Comparison of ENCODE assay signal across 26 cellular contexts in the genomic region with DNA sequence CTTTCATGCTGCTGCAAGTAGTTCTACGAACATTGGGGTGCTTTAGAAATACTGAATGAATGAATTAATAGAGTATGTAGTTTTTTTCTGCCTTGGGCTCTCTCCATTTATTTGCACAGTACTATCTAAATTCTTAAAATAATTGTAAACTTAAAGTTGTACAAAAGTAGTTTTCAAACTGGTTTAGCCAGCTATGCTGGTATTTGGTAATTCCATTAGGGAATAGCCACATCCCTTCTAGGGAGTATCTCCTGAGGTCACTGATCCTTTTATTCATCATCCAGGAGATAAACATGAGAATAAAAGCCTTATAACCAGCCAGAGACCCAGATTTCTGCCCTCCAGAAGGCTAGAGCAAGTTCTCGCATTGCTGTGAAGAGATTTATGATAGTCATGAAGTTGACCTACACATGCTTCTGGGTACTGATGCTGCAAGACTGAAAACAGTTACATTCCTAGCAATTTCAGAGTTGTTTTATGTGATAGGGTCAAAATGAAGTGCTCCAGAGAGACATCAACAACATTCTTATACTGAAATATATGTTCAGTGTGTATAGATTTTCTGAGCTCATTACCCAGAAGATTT.
DNase-seq lines count a peak whose midpoint lies in the region; ATAC-seq, FAIRE-seq and TF ChIP-seq lines count a peak whose summit lies in the region.
"Had no signal": no experiment of that assay in that cellular context is flagged by ENCODE, and none has a peak within 500 bp of the region (broad histone marks: within the 10 kb centered on the region; RNA-seq: fewer than 3 reads in every experiment).

No MANE protein-coding gene starts in this region.

- no peaks in the 10 kb centered on the region for H3K79me2 ChIP-seq in SK-N-SH (ENCODE audit: insufficient read depth)

- H3K27me3 ChIP-seq in SK-N-SH (ENCODE audit: insufficient read depth): no peaks in the 10 kb centered on the region

- H3K9me3 ChIP-seq in SK-N-SH: no peaks in the 10 kb centered on the region

- H3K4me3 ChIP-seq in SK-N-SH (ENCODE audit: low read depth in 2 of 2, low read length in 1 of 2): no peak overlapping the region
- H3K4me3 ChIP-seq: GM12878, GM23338 had no signal

- no peak overlapping the region for H3K4me3 Mint-ChIP-seq in mesothelial cell of epicardium
- H3K4me3 Mint-ChIP-seq: CD8-positive, alpha-beta memory T cell; GM23338 had no signal

- intact Hi-C loops in left cardiac atrium (cut with DNase I): no loop called here

- CTCF ChIA-PET in SK-N-SH (lab: Yijun Ruan, JAX): interaction anchor here (0.6 to 1.2 kb wide), 2 partner anchors 21 to 428 kb away, joined by 3 read pairs; no protein-coding TSS in a partner anchor

- peak; percentile 67 for FAIRE-seq in endometrium (lab: Jason Lieb, UNC)

- no peak for DNase-seq in SK-N-SH
- no peak for DNase-seq in mesothelial cell of epicardium (ENCODE audit: low spot score in 2 of 2, unreplicated experiment in 2 of 2)
- DNase-seq in left cardiac atrium: no peak
- DNase-seq: ACHN; AML-193; Calu3; CD8-positive, alpha-beta memory T cell; DMS153; GDM1; Karpas-422; NCI-H1694 treated with DMSO at 0.1 percent for 48 hours; NCI-H446 treated with DMSO at 0.1 percent for 48 hours; NCI-H526 treated with DMSO at 0.1 percent for 48 hours; OCI-M1; SW 1271 had no signal

- no peak overlapping the region for H3K4me2 ChIP-seq in SK-N-SH
- H3K4me2 ChIP-seq: GM23338 had no signal

- 93% methylated on average over 2 of the region's 2 CpGs for WGBS in SK-N-SH (ENCODE audit: low lambda C conversion rate)

- H3K9me3 Mint-ChIP-seq in mesothelial cell of epicardium: peaks cover 20% of the 10 kb centered on the region
- H3K9me3 Mint-ChIP-seq: GM23338 had no signal

- peaks cover 31% of the 10 kb centered on the region for H3K4me1 Mint-ChIP-seq in mesothelial cell of epicardium
- H3K4me1 Mint-ChIP-seq: CD8-positive, alpha-beta memory T cell had no signal

- H3K4me1 ChIP-seq in SK-N-SH (ENCODE audit: control insufficient read depth in 1 of 2, insufficient read depth in 2 of 2, low read depth in 1 of 2, low read length in 1 of 2): no peaks in the 10 kb centered on the region

- ATAC-seq in SK-N-SH treated with all-trans-retinoic acid at 6 μM for 48 hours: no peak; the same call in 2 of the 3 replicates
- ATAC-seq in left cardiac atrium: no peak
- no peak for ATAC-seq in HG03439 (IDR thresholded peaks at IDR 0.05; ENCODE audit: unreplicated experiment)
- no peak for ATAC-seq in HG02885 (IDR thresholded peaks at IDR 0.05; ENCODE audit: poor library complexity, unreplicated experiment)
- no peak for ATAC-seq in HG03521 (IDR thresholded peaks at IDR 0.05; ENCODE audit: unreplicated experiment)
- ATAC-seq: GM12878, GM23338, HCT116, Right ventricle myocardium inferior had no signal

- no peak overlapping the region for H2AFZ ChIP-seq in SK-N-SH (ENCODE audit: low read depth)
- H2AFZ ChIP-seq: GM23338 had no signal

- no peak overlapping the region for H3K27ac ChIP-seq in SK-N-SH (ENCODE audit: low read depth in 2 of 2, low read length in 1 of 2)
- H3K27ac ChIP-seq: 22Rv1, C4-2B had no signal

- no peaks in the 10 kb centered on the region for H3K27me3 Mint-ChIP-seq in mesothelial cell of epicardium (ENCODE audit: low read depth)

- H3F3A ChIP-seq in SK-N-SH (replicated peaks; ENCODE audit: insufficient read depth): no peaks in the 10 kb centered on the region

- H3K36me3 ChIP-seq in SK-N-SH (replicated peaks in 1 of 2; ENCODE audit: control insufficient read depth in 1 of 2, insufficient read depth in 2 of 2, low read length in 1 of 2): peaks cover 20 to 21% of the 10 kb centered on the region in 2 experiments

- TF ChIP-seq RAD21 in SK-N-SH (IDR thresholded peaks at IDR 0.05; ENCODE audit: low read length): no peak

- no peaks in the 10 kb centered on the region for H4K20me1 ChIP-seq in SK-N-SH (ENCODE audit: insufficient read depth)

- no peak for TF ChIP-seq EP300 in SK-N-SH (IDR thresholded peaks at IDR 0.05; ENCODE audit: borderline replicate concordance in 1 of 2, low read depth in 1 of 2, low read length in 1 of 2)

- peak overlapping the region; percentile 84 for H3K27ac Mint-ChIP-seq in mesothelial cell of epicardium
- H3K27ac Mint-ChIP-seq: CD8-positive, alpha-beta memory T cell; GM23338 had no signal

- H3K9me2 ChIP-seq in SK-N-SH: no peaks in the 10 kb centered on the region

- POLR2A ChIA-PET in SK-N-SH (lab: Yijun Ruan, JAX): no interaction called here

- TF ChIP-seq CTCF in SK-N-SH (IDR thresholded peaks at IDR 0.05) (no peak), mesothelial cell of epicardium (IDR thresholded peaks at IDR 0.05; ENCODE audit: unreplicated experiment) (no peak)

- no peak overlapping the region for H3K9ac ChIP-seq in SK-N-SH

- H3K36me3 Mint-ChIP-seq in mesothelial cell of epicardium: peaks cover 47% of the 10 kb centered on the region

TF ChIP-seq in SK-N-SH treated with all-trans-retinoic acid at 6 μM for 48 hours, 23 proteins besides CTCF, POLR2A, EP300 and RAD21:
- TF ChIP-seq, protein P1, sequence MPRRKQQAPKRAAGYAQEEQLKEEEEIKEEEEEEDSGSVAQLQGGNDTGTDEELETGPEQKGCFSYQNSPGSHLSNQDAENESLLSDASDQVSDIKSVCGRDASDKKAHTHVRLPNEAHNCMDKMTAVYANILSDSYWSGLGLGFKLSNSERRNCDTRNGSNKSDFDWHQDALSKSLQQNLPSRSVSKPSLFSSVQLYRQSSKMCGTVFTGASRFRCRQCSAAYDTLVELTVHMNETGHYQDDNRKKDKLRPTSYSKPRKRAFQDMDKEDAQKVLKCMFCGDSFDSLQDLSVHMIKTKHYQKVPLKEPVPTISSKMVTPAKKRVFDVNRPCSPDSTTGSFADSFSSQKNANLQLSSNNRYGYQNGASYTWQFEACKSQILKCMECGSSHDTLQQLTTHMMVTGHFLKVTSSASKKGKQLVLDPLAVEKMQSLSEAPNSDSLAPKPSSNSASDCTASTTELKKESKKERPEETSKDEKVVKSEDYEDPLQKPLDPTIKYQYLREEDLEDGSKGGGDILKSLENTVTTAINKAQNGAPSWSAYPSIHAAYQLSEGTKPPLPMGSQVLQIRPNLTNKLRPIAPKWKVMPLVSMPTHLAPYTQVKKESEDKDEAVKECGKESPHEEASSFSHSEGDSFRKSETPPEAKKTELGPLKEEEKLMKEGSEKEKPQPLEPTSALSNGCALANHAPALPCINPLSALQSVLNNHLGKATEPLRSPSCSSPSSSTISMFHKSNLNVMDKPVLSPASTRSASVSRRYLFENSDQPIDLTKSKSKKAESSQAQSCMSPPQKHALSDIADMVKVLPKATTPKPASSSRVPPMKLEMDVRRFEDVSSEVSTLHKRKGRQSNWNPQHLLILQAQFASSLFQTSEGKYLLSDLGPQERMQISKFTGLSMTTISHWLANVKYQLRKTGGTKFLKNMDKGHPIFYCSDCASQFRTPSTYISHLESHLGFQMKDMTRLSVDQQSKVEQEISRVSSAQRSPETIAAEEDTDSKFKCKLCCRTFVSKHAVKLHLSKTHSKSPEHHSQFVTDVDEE (CRISPR knock-in tag; IDR thresholded peaks at IDR 0.05): no peak
- TF ChIP-seq ISL1 (CRISPR knock-in tag; IDR thresholded peaks at IDR 0.05): peak; percentile 74; the same call in 1 of the 2 replicates
- TF ChIP-seq ZFP3 (CRISPR knock-in tag; IDR thresholded peaks at IDR 0.05): no peak

TF ChIP-seq in SK-N-SH, 30 proteins besides CTCF, POLR2A, EP300 and RAD21 (continues in another document):
- no peak for TF ChIP-seq TAF1 (IDR thresholded peaks at IDR 0.05; ENCODE audit: borderline replicate concordance, low read depth, low read length)
- no peak for TF ChIP-seq CHD2 (IDR thresholded peaks at IDR 0.05; ENCODE audit: low read length, partially characterized antibody)
- TF ChIP-seq, protein P2, sequence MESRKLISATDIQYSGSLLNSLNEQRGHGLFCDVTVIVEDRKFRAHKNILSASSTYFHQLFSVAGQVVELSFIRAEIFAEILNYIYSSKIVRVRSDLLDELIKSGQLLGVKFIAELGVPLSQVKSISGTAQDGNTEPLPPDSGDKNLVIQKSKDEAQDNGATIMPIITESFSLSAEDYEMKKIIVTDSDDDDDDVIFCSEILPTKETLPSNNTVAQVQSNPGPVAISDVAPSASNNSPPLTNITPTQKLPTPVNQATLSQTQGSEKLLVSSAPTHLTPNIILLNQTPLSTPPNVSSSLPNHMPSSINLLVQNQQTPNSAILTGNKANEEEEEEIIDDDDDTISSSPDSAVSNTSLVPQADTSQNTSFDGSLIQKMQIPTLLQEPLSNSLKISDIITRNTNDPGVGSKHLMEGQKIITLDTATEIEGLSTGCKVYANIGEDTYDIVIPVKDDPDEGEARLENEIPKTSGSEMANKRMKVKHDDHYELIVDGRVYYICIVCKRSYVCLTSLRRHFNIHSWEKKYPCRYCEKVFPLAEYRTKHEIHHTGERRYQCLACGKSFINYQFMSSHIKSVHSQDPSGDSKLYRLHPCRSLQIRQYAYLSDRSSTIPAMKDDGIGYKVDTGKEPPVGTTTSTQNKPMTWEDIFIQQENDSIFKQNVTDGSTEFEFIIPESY (IDR thresholded peaks at IDR 0.05; ENCODE audit: borderline replicate concordance, low read depth): no peak
- TF ChIP-seq FOSL2 (IDR thresholded peaks at IDR 0.05; ENCODE audit: borderline replicate concordance, low read depth): no peak
- no peak for TF ChIP-seq YY1 (IDR thresholded peaks at IDR 0.05; ENCODE audit: low read depth)
- TF ChIP-seq, protein P3, sequence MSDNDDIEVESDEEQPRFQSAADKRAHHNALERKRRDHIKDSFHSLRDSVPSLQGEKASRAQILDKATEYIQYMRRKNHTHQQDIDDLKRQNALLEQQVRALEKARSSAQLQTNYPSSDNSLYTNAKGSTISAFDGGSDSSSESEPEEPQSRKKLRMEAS (IDR thresholded peaks at IDR 0.05; ENCODE audit: low read depth): no peak
- TF ChIP-seq SIN3A (IDR thresholded peaks at IDR 0.05; ENCODE audit: borderline replicate concordance, low read depth, low read length): no peak
- TF ChIP-seq TCF12 (IDR thresholded peaks at IDR 0.05): no peak
- TF ChIP-seq RCOR1 (IDR thresholded peaks at IDR 0.05; ENCODE audit: low read length): no peak
- TF ChIP-seq TEAD4 (IDR thresholded peaks at IDR 0.05; ENCODE audit: borderline replicate concordance, insufficient read depth): no peak
- no peak for TF ChIP-seq GABPA (IDR thresholded peaks at IDR 0.05; ENCODE audit: low read depth)
- no peak for TF ChIP-seq NFIC (IDR thresholded peaks at IDR 0.05; ENCODE audit: borderline replicate concordance)
- no peak for TF ChIP-seq MXI1 (IDR thresholded peaks at IDR 0.05; ENCODE audit: low read depth, low read length)
